In genomic region chr1:51837243-51837642, GRCh38 we compare ENCODE assay signal across 29 cellular contexts.
"Had no signal": no experiment of that assay in that cellular context is flagged by ENCODE, and none has a peak within 500 bp of the region (broad histone marks: within the 10 kb centered on the region; RNA-seq: fewer than 3 reads in every experiment).

No MANE protein-coding gene starts in this region.

- H3K27ac ChIP-seq: colonic mucosa, esophagus muscularis mucosa, foreskin keratinocyte, gastroesophageal sphincter, heart left ventricle, hepatocyte, pancreas, right lobe of liver, stomach, thyroid gland, vagina had no signal

- H3K27me3 ChIP-seq: colonic mucosa, esophagus muscularis mucosa, foreskin keratinocyte, gastroesophageal sphincter, heart left ventricle, hepatocyte, pancreas, right lobe of liver, stomach, thyroid gland, vagina had no signal

- H3K4me1 ChIP-seq: colonic mucosa, gastroesophageal sphincter, heart left ventricle, thyroid gland, vagina had no signal

- H3K4me2 ChIP-seq: hepatocyte had no signal

- H2AFZ ChIP-seq: hepatocyte had no signal

- H3K27ac Mint-ChIP-seq: dendritic cell treated with granulocyte-macrophage colony-stimulating factor and Interleukin-4, amounts not matched to agents 40 ng/mL and 50 ng/mL, for 4 days; mesothelial cell of epicardium; stimulated activated effector memory CD8-positive, alpha-beta T cell treated with anti-CD3 and anti-CD28 coated beads, Interleukin-12 subunit alpha, Interleukin-12 subunit beta, amount 100 ng/mL, for 72 hours had no signal

- DNase-seq: colonic mucosa; effector memory CD4-positive, alpha-beta T cell; foreskin keratinocyte; heart left ventricle; kidney; mesenchymal stem cell; mucosa of descending colon; naive B cell; occipital lobe; pancreas; right lobe of liver; small intestine; stimulated activated CD4-positive, alpha-beta T cell treated with anti-CD3 and anti-CD28 coated beads, Interleukin-12 subunit alpha, Interleukin-12 subunit beta, amount 100 ng/mL, for 4 hours; stimulated activated CD4-positive, alpha-beta T cell treated with anti-CD3 and anti-CD28 coated beads, Interleukin-1b, Interleukin-23, amount 100 ng/mL, for 48 hours; stimulated activated CD4-positive, alpha-beta T cell treated with anti-CD3 and anti-CD28 coated beads, Interleukin-4, amount 100 ng/mL, for 24 hours; stimulated activated naive CD4-positive, alpha-beta T cell treated with Interleukin-2 at 50 U/mL for 16 hours; stomach; thyroid gland; trophoblast cell had no signal

- H3K9me3 Mint-ChIP-seq: dendritic cell treated with granulocyte-macrophage colony-stimulating factor and Interleukin-4, amounts not matched to agents 40 ng/mL and 50 ng/mL, for 4 days; mesothelial cell of epicardium; naive B cell; stimulated activated effector memory CD8-positive, alpha-beta T cell treated with anti-CD3 and anti-CD28 coated beads, Interleukin-12 subunit alpha, Interleukin-12 subunit beta, amount 100 ng/mL, for 72 hours had no signal

- H3K4me3 Mint-ChIP-seq: dendritic cell treated with granulocyte-macrophage colony-stimulating factor and Interleukin-4, amounts not matched to agents 40 ng/mL and 50 ng/mL, for 4 days; mesothelial cell of epicardium; naive B cell; stimulated activated effector memory CD8-positive, alpha-beta T cell treated with anti-CD3 and anti-CD28 coated beads, Interleukin-12 subunit alpha, Interleukin-12 subunit beta, amount 100 ng/mL, for 72 hours had no signal

- ATAC-seq: foreskin keratinocyte; gastroesophageal sphincter; heart left ventricle; left lobe of liver; mucosa of descending colon; pancreas; right lobe of liver; stimulated activated effector memory CD8-positive, alpha-beta T cell treated with anti-CD3 and anti-CD28 coated beads, Interleukin-12 subunit alpha, Interleukin-12 subunit beta, amount 100 ng/mL, for 72 hours had no signal

- FAIRE-seq: endothelial cell of umbilical vein, kidney, pancreas, small intestine had no signal

- H3K4me3 ChIP-seq: colonic mucosa, esophagus muscularis mucosa, gastroesophageal sphincter, heart left ventricle, hepatocyte, lung, mucosa of descending colon, pancreas, right lobe of liver, stomach, thyroid gland, vagina had no signal

- H3K36me3 ChIP-seq: colonic mucosa had no signal

- H3K9me3 ChIP-seq: colonic mucosa, esophagus muscularis mucosa, gastroesophageal sphincter, heart left ventricle, mucosa of descending colon, pancreas, right lobe of liver, stomach, thyroid gland, vagina had no signal

- H3K27me3 Mint-ChIP-seq: dendritic cell treated with granulocyte-macrophage colony-stimulating factor and Interleukin-4, amounts not matched to agents 40 ng/mL and 50 ng/mL, for 4 days; naive B cell had no signal
